15 cellular contexts compared by ENCODE assay signal in the genomic region with DNA sequence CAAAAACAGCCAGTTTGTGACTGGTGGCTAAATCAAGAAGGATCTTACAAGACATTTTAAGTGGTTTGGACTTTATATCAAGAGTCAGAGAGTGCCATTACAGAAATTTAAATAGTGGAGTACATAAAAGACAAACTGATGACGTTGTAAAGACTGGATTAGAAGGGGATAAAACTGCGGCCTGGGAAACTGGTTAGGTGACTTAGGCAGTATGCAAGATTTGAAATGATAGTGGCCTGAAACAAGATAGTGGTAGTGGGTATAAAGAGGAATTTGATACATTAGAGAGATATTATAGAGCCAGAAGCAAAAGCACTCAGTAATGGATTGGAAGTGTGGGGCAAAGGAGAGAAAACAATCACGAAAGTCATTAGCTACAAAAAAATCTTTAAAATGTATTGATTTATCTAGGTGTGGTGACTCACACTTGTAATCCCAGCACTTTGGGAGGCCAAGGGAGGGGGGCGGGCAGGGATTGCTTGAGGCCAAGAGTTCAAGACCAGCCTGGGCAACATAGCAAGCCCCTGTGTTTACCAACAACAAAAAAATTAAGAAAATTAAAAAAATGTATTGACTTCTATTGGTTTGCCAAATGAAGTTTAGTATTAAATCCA.
DNase-seq lines count a peak whose midpoint lies in the region; ATAC-seq and TF ChIP-seq lines count a peak whose summit lies in the region.
"Had no signal": no experiment of that assay in that cellular context is flagged by ENCODE, and none has a peak within 500 bp of the region (broad histone marks: within the 10 kb centered on the region; RNA-seq: fewer than 3 reads in every experiment).

No MANE protein-coding gene starts in this region.

- peak overlapping the region; percentile 38 for H3K4me3 Mint-ChIP-seq in stimulated activated naive CD8-positive, alpha-beta T cell treated with anti-CD3 and anti-CD28 coated beads, Interleukin-15, Interleukin-2, amounts not matched to agents 100 ng/mL and 50 ng/mL, for 24 hours
- H3K4me3 Mint-ChIP-seq in stimulated activated naive CD8-positive, alpha-beta T cell treated with anti-CD3 and anti-CD28 coated beads, Interleukin-15, amount 100 ng/mL, for 72 hours: no peak overlapping the region
- H3K4me3 Mint-ChIP-seq in memory B cell: peak overlapping the region; percentile 4

- H3K27me3 ChIP-seq in WERI-Rb-1 (ENCODE audit: insufficient read depth, low read depth, severe bottlenecking): no peaks in the 10 kb centered on the region
- H3K27me3 ChIP-seq: ovary had no signal

- DNase-seq in stimulated activated naive CD8-positive, alpha-beta T cell treated with anti-CD3 and anti-CD28 coated beads, Interleukin-15, amount 100 ng/mL, for 72 hours: no peak
- no peak for DNase-seq in memory B cell (ENCODE audit: low spot score in 2 of 2)
- no peak for DNase-seq in DMS114 treated with DMSO at 0.1 percent for 48 hours (lab: John Stamatoyannopoulos, UW; ENCODE audit: unreplicated experiment)
- no peak for DNase-seq in activated CD4-positive, alpha-beta T cell treated with anti-CD3 and anti-CD28 coated beads for 1 hour
- DNase-seq in WERI-Rb-1: no peak
- DNase-seq: activated gamma-delta T cell, head of caudate nucleus, left ventricle myocardium superior, NCI-H2029 treated with DMSO at 0.1 percent for 48 hours, ovary, SW 1271 had no signal

- peaks cover 3% of the 10 kb centered on the region; the same call in 1 of the 2 replicates for H3K36me3 ChIP-seq in WERI-Rb-1
- H3K36me3 ChIP-seq: ovary had no signal

- H3K4me1 Mint-ChIP-seq in stimulated activated naive CD8-positive, alpha-beta T cell treated with anti-CD3 and anti-CD28 coated beads, Interleukin-15, Interleukin-2, amounts not matched to agents 100 ng/mL and 50 ng/mL, for 24 hours (ENCODE audit: low read depth): peaks cover 16% of the 10 kb centered on the region
- H3K4me1 Mint-ChIP-seq in stimulated activated naive CD8-positive, alpha-beta T cell treated with anti-CD3 and anti-CD28 coated beads, Interleukin-15, amount 100 ng/mL, for 72 hours: peaks cover 15% of the 10 kb centered on the region
- peaks cover 12% of the 10 kb centered on the region for H3K4me1 Mint-ChIP-seq in memory B cell

- no peak overlapping the region for H3K4me3 ChIP-seq in WERI-Rb-1 (ENCODE audit: low read depth, low read length)
- H3K4me3 ChIP-seq: ovary had no signal

- H3K9me3 Mint-ChIP-seq in stimulated activated naive CD8-positive, alpha-beta T cell treated with anti-CD3 and anti-CD28 coated beads, Interleukin-15, Interleukin-2, amounts not matched to agents 100 ng/mL and 50 ng/mL, for 24 hours: no peaks in the 10 kb centered on the region
- no peaks in the 10 kb centered on the region for H3K9me3 Mint-ChIP-seq in stimulated activated naive CD8-positive, alpha-beta T cell treated with anti-CD3 and anti-CD28 coated beads, Interleukin-15, amount 100 ng/mL, for 72 hours
- H3K9me3 Mint-ChIP-seq in memory B cell: no peaks in the 10 kb centered on the region

- TF ChIP-seq CTCF in VCaP (conservative IDR thresholded peaks at IDR 0.05): no peak
- no peak for TF ChIP-seq CTCF in WERI-Rb-1 (IDR thresholded peaks at IDR 0.05; ENCODE audit: low read depth, low read length)

- H3K27ac ChIP-seq in VCaP (peak overlapping the region; percentile 98), WERI-Rb-1 (no peak overlapping the region)
- H3K27ac ChIP-seq: KMS-11 had no signal

- H3K9me3 ChIP-seq in WERI-Rb-1 (ENCODE audit: severe bottlenecking): no peaks in the 10 kb centered on the region
- H3K9me3 ChIP-seq: ovary had no signal

- no peaks in the 10 kb centered on the region for H3K36me3 Mint-ChIP-seq in stimulated activated naive CD8-positive, alpha-beta T cell treated with anti-CD3 and anti-CD28 coated beads, Interleukin-15, Interleukin-2, amounts not matched to agents 100 ng/mL and 50 ng/mL, for 24 hours (ENCODE audit: low read depth)
- no peaks in the 10 kb centered on the region for H3K36me3 Mint-ChIP-seq in memory B cell

- H3K27me3 Mint-ChIP-seq in stimulated activated naive CD8-positive, alpha-beta T cell treated with anti-CD3 and anti-CD28 coated beads, Interleukin-15, Interleukin-2, amounts not matched to agents 100 ng/mL and 50 ng/mL, for 24 hours: peaks cover 64% of the 10 kb centered on the region
- peaks cover 69% of the 10 kb centered on the region for H3K27me3 Mint-ChIP-seq in stimulated activated naive CD8-positive, alpha-beta T cell treated with anti-CD3 and anti-CD28 coated beads, Interleukin-15, amount 100 ng/mL, for 72 hours
- H3K27me3 Mint-ChIP-seq in memory B cell: peaks cover 21% of the 10 kb centered on the region

- ATAC-seq in stimulated activated naive CD8-positive, alpha-beta T cell treated with anti-CD3 and anti-CD28 coated beads, Interleukin-15, amount 100 ng/mL, for 72 hours: no peak
- ATAC-seq in memory B cell (ENCODE audit: low read depth) (no peak), GM18517 (IDR thresholded peaks at IDR 0.05; ENCODE audit: unreplicated experiment) (no peak)
- ATAC-seq: left ventricle myocardium superior had no signal

- no peak overlapping the region for H3K27ac Mint-ChIP-seq in stimulated activated naive CD8-positive, alpha-beta T cell treated with anti-CD3 and anti-CD28 coated beads, Interleukin-15, Interleukin-2, amounts not matched to agents 100 ng/mL and 50 ng/mL, for 24 hours
- no peak overlapping the region for H3K27ac Mint-ChIP-seq in stimulated activated naive CD8-positive, alpha-beta T cell treated with anti-CD3 and anti-CD28 coated beads, Interleukin-15, amount 100 ng/mL, for 72 hours
- no peak overlapping the region for H3K27ac Mint-ChIP-seq in memory B cell

Comparison
In these comparisons a context has a peak if more than half of its experiments do, and no peak if none do; other contexts are left out.
1. H3K4me3 Mint-ChIP-seq: peak in stimulated activated naive CD8-positive, alpha-beta T cell treated with anti-CD3 and anti-CD28 coated beads, Interleukin-15, Interleukin-2, amounts not matched to agents 100 ng/mL and 50 ng/mL, for 24 hours (single experiment) and memory B cell (single experiment); none in stimulated activated naive CD8-positive, alpha-beta T cell treated with anti-CD3 and anti-CD28 coated beads, Interleukin-15, amount 100 ng/mL, for 72 hours (0 of 2).